8 cellular contexts compared by ENCODE assay signal in the genomic region with DNA sequence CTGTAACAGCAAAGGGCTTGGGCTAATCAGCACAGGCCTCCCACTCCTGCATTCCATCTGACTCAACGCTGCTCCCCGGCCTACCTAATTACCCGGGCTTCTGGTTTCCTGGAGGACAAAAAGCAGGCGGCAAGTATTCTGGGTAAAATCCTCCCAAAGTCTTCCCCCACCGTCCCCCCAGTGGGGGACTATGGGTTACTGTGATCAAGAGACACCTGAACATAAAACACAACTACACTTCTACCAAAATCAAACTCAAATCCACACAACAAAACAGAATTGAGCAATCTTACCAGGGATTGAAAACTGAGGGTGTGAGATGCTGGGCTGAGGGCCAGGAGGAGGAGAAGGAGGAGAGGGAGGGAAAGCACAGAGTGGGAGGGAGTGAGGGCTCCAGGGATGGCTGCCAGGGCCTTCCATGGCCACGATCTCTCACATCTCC. TPM values are rescaled to one million over a fixed set of nuclear protein-coding genes. Genes with fewer than 3 reads are reported as not detected.
DNase-seq lines count a peak whose midpoint lies in the region; ATAC-seq, FAIRE-seq and TF ChIP-seq lines count a peak whose summit lies in the region.

No MANE protein-coding gene starts in this region.

- H3K9ac ChIP-seq in keratinocyte (ENCODE audit: control insufficient read depth, extremely low read depth, insufficient read depth, low read length) = peak overlapping the region; percentile 67

- H3K9me3 ChIP-seq in keratinocyte (ENCODE audit: control insufficient read depth, low read depth, low read length) = no peaks in the 10 kb centered on the region

- peak overlapping the region; percentile 68 for H3K4me2 ChIP-seq in keratinocyte (ENCODE audit: control insufficient read depth, extremely low read depth, insufficient read depth, low read depth, low read length)

- peaks cover 27% of the 10 kb centered on the region for H3K4me1 Mint-ChIP-seq in MCF 10A (ENCODE audit: insufficient read depth, unreplicated experiment)

- no peaks in the 10 kb centered on the region for H3K9me3 Mint-ChIP-seq in MCF 10A (ENCODE audit: unreplicated experiment)

- no peak overlapping the region for H2AFZ ChIP-seq in keratinocyte (ENCODE audit: control insufficient read depth, low read length)

- peaks cover 93% of the 10 kb centered on the region for H3K36me3 Mint-ChIP-seq in MCF 10A (ENCODE audit: insufficient read depth, unreplicated experiment)

- H3K27ac Mint-ChIP-seq in MCF 10A (ENCODE audit: low read depth, unreplicated experiment) = peak overlapping the region; percentile 89

- peaks cover 67% of the 10 kb centered on the region for H3K79me2 ChIP-seq in keratinocyte (ENCODE audit: control insufficient read depth, insufficient read depth, low read length)

- H3K27ac ChIP-seq in keratinocyte (ENCODE audit: control insufficient read depth, insufficient read depth, low read length) = peak overlapping the region; percentile 86

- BruUV-seq in MCF 10A (replicated peaks; lab: Mats Ljungman, UMichigan) = TSS peak; percentile 34

- DNase-seq in HTR-8/SVneo (ENCODE audit: insufficient read length, low spot score) (peak; percentile 71), MCF 10A (ENCODE audit: unreplicated experiment) (peak; percentile 97), keratinocyte (ENCODE audit: low read depth, low spot score) (no peak), stromal cell of bone marrow (ENCODE audit: low read depth) (peak; percentile 81), NCI-H1092 treated with DMSO at 0.1 percent for 48 hours (lab: John Stamatoyannopoulos, UW) (no peak), NCI-H774 (lab: John Stamatoyannopoulos, UW) (no peak)

- dilution Hi-C loops in keratinocyte (cut with MboI; ENCODE audit: extremely low pct_ligation_motif_present, low sequenced_read_pairs) = no loop called here

- peak overlapping the region; percentile 85 for H3K4me3 Mint-ChIP-seq in MCF 10A (ENCODE audit: unreplicated experiment)

- H3K36me3 ChIP-seq in keratinocyte (ENCODE audit: control insufficient read depth in 2 of 2, extremely low read depth in 1 of 2, insufficient read depth in 2 of 2, low read length in 2 of 2) = peaks cover 44 to 46% of the 10 kb centered on the region in 2 experiments

- H3K4me3 ChIP-seq in keratinocyte (ENCODE audit: control insufficient read depth in 2 of 3, extremely low read depth in 1 of 3, insufficient read depth in 2 of 3, low read depth in 1 of 3, low read length in 3 of 3) = peak overlapping the region in 1 of 3 experiments; percentile 22

- peak; percentile 89 for FAIRE-seq in HTR-8/SVneo (lab: Jason Lieb, UNC)
- FAIRE-seq in keratinocyte (lab: Jason Lieb, UNC) = peak; percentile 90

- POLR2A ChIA-PET in MCF 10A (lab: Yijun Ruan, JAX) = interaction anchor here (0.6 to 8.8 kb wide), 10 partner anchors 9 to 204 kb away, joined by 3 to 114 read pairs (median 6); partner anchors contain the start of genes CELSR3, IP6K2, NCKIPSD and SLC25A20

- TF ChIP-seq CTCF in MCF 10A (IDR thresholded peaks at IDR 0.05; ENCODE audit: unreplicated experiment) (no peak), keratinocyte (optimal IDR thresholded peaks at IDR 0.05 in 1 of 3, IDR thresholded peaks at IDR 0.05 in 1 of 3, conservative IDR thresholded peaks at IDR 0.05 in 1 of 3; ENCODE audit: extremely low read depth in 1 of 3, insufficient read depth in 2 of 3, low read length in 3 of 3) (no peak)

- peaks cover 22% of the 10 kb centered on the region for H3K4me1 ChIP-seq in keratinocyte (ENCODE audit: control insufficient read depth, extremely low read depth, insufficient read depth, low read length)

- intact Hi-C loops in MCF 10A (cut with micrococcal nuclease) = loop anchor here (2.0 to 10.0 kb wide), 2 partner anchors 22 to 220 kb away; partner anchors contain the start of genes ARIH2 and IP6K2

- ATAC-seq in HG03196 (IDR thresholded peaks at IDR 0.05; ENCODE audit: unreplicated experiment) (no peak), HG02759 (IDR thresholded peaks at IDR 0.05; ENCODE audit: unreplicated experiment) (no peak)

- CTCF ChIA-PET in MCF 10A (lab: Yijun Ruan, JAX) = interaction anchor here (1.4 to 1.8 kb wide), 2 partner anchors 14 to 21 kb away, joined by 5 to 9 read pairs; no protein-coding TSS in a partner anchor

- H4K20me1 ChIP-seq in keratinocyte (ENCODE audit: control insufficient read depth, extremely low read depth, insufficient read depth, low read length) = peaks cover 28% of the 10 kb centered on the region

- H3K27me3 Mint-ChIP-seq in MCF 10A (ENCODE audit: insufficient read depth, unreplicated experiment) = no peaks in the 10 kb centered on the region

- peaks cover 5% of the 10 kb centered on the region for H3K9me1 ChIP-seq in keratinocyte (ENCODE audit: control insufficient read depth, extremely low read depth, insufficient read depth, low read length)

- no peaks in the 10 kb centered on the region for H3K27me3 ChIP-seq in keratinocyte (ENCODE audit: control insufficient read depth, extremely low read depth, insufficient read depth, low read length)

RNA-seq across cellular contexts. Expression of gene NCKIPSD, which starts 8.9 kb away (rescaled TPM):
- total RNA-seq in MCF 10A (2022) = 23.8 and 26.9 TPM in 2 replicates
- 9.8 to 15.8 TPM (median 10.5 TPM) in 3 replicates for polyA plus RNA-seq in keratinocyte
- polyA plus RNA-seq in keratinocyte (2011; ENCODE audit: low read depth) = 5.3 TPM
- polyA plus RNA-seq in keratinocyte (2011; cell fraction: cytosol; rRNA removed) = 9.6 and 14.7 TPM in 2 replicates
- 19.2 and 24.2 TPM in 2 replicates for polyA plus RNA-seq in keratinocyte (2011; cell fraction: nucleus; rRNA removed)
- 11.4 and 14.6 TPM in 2 replicates for polyA plus RNA-seq in keratinocyte (2012; ENCODE audit: low replicate concordance)
- polyA minus RNA-seq in keratinocyte = 15.0 to 44.8 TPM (median 21.1 TPM) in 3 replicates
- 14.8 TPM for polyA minus RNA-seq in keratinocyte (2011; cell fraction: cytosol; rRNA and poly(A)+ RNA removed)
- 9.7 and 13.3 TPM in 2 replicates for polyA minus RNA-seq in keratinocyte (2011; cell fraction: nucleus; rRNA and poly(A)+ RNA removed)

RNA-seq across cellular contexts. Expression of gene IP6K2, which starts 22.4 kb away (rescaled TPM):
- total RNA-seq in MCF 10A (2022) = 99.3 and 117 TPM in 2 replicates
- polyA plus RNA-seq in keratinocyte = 94.3 to 124 TPM (median 110 TPM) in 3 replicates
- 186 TPM for polyA plus RNA-seq in keratinocyte (2011; ENCODE audit: low read depth)
- 74.3 and 79.1 TPM in 2 replicates for polyA plus RNA-seq in keratinocyte (2011; cell fraction: cytosol; rRNA removed)
- 355 and 366 TPM in 2 replicates for polyA plus RNA-seq in keratinocyte (2011; cell fraction: nucleus; rRNA removed)
- 68.9 and 155 TPM in 2 replicates for polyA plus RNA-seq in keratinocyte (2012; ENCODE audit: low replicate concordance)
- polyA minus RNA-seq in keratinocyte = 43.5 to 87.9 TPM (median 66.8 TPM) in 3 replicates
- polyA minus RNA-seq in keratinocyte (2011; cell fraction: cytosol; rRNA and poly(A)+ RNA removed) = 41.6 TPM
- 55.3 and 80.4 TPM in 2 replicates for polyA minus RNA-seq in keratinocyte (2011; cell fraction: nucleus; rRNA and poly(A)+ RNA removed)

RNA-seq across cellular contexts. Expression of gene CELSR3, which starts 31.9 kb away (rescaled TPM):
- 17.6 and 21.5 TPM in 2 replicates for total RNA-seq in MCF 10A (2022)
- 0.25 to 0.53 TPM (median 0.31 TPM) in 3 replicates for polyA plus RNA-seq in keratinocyte
- polyA plus RNA-seq in keratinocyte (2011; ENCODE audit: low read depth) = 0.62 TPM
- polyA plus RNA-seq in keratinocyte (2011; cell fraction: cytosol; rRNA removed) = 0.12 and 0.19 TPM in 2 replicates
- 2.4 and 3.1 TPM in 2 replicates for polyA plus RNA-seq in keratinocyte (2011; cell fraction: nucleus; rRNA removed)
- 0.55 and 1.2 TPM in 2 replicates for polyA plus RNA-seq in keratinocyte (2012; ENCODE audit: low replicate concordance)
- polyA minus RNA-seq in keratinocyte = 1.2 to 1.3 TPM (median 1.3 TPM) in 3 replicates
- polyA minus RNA-seq in keratinocyte (2011; cell fraction: cytosol; rRNA and poly(A)+ RNA removed) = 0.96 TPM
- 4.6 and 5.0 TPM in 2 replicates for polyA minus RNA-seq in keratinocyte (2011; cell fraction: nucleus; rRNA and poly(A)+ RNA removed)

RNA-seq across cellular contexts. Expression of gene SLC26A6, which starts 59.4 kb away (rescaled TPM):
- total RNA-seq in MCF 10A (2022) = 47.4 and 63.3 TPM in 2 replicates
- 24.9 to 35.7 TPM (median 34.5 TPM) in 3 replicates for polyA plus RNA-seq in keratinocyte
- 9.8 TPM for polyA plus RNA-seq in keratinocyte (2011; ENCODE audit: low read depth)
- polyA plus RNA-seq in keratinocyte (2011; cell fraction: cytosol; rRNA removed) = 9.3 and 10.9 TPM in 2 replicates
- 211 and 227 TPM in 2 replicates for polyA plus RNA-seq in keratinocyte (2011; cell fraction: nucleus; rRNA removed)
- polyA plus RNA-seq in keratinocyte (2012; ENCODE audit: low replicate concordance) = 18.3 and 28.4 TPM in 2 replicates
- 47.0 to 112 TPM (median 58.5 TPM) in 3 replicates for polyA minus RNA-seq in keratinocyte
- polyA minus RNA-seq in keratinocyte (2011; cell fraction: cytosol; rRNA and poly(A)+ RNA removed) = 34.1 TPM
- polyA minus RNA-seq in keratinocyte (2011; cell fraction: nucleus; rRNA and poly(A)+ RNA removed) = 59.0 and 61.0 TPM in 2 replicates

Comparison
In these comparisons a context has a peak if more than half of its experiments do, and no peak if none do; other contexts are left out.
1. DNase-seq: peak in HTR-8/SVneo (single experiment), MCF 10A (single experiment) and stromal cell of bone marrow (single experiment); none in keratinocyte (single experiment), NCI-H1092 treated with DMSO at 0.1 percent for 48 hours (single experiment) and NCI-H774 (single experiment).